ENCODE assay signal across 17 cellular contexts in genomic region chr10:28312572-28312971, GRCh38. TPM values are rescaled to one million over a fixed set of nuclear protein-coding genes. Genes with fewer than 3 reads are reported as not detected.
DNase-seq lines count a peak whose midpoint lies in the region; ATAC-seq and TF ChIP-seq lines count a peak whose summit lies in the region.
"Had no signal": no experiment of that assay in that cellular context is flagged by ENCODE, and none has a peak within 500 bp of the region (broad histone marks: within the 10 kb centered on the region; RNA-seq: fewer than 3 reads in every experiment).

No MANE protein-coding gene starts in this region.

- peak overlapping the region; percentile 27 for H3K27ac Mint-ChIP-seq in activated B cell treated with CpG ODN at 0.5 μM for 24 hours
- H3K27ac Mint-ChIP-seq: CD4-positive, alpha-beta T cell had no signal

- H3K4me3 Mint-ChIP-seq in activated B cell treated with CpG ODN at 0.5 μM for 24 hours: no peak overlapping the region
- H3K4me3 Mint-ChIP-seq: CD4-positive, alpha-beta T cell had no signal

- CTCF ChIA-PET in activated B cell treated with CpG ODN at 0.5 μM for 24 hours (lab: Charles Lee): interaction anchor here (1.4 to 1.9 kb wide), 2 partner anchors 9 to 69 kb away, joined by 4 to 7 read pairs; partner anchors contain the start of gene MPP7

- H3K27me3 ChIP-seq in osteoblast (ENCODE audit: insufficient read depth, low read length) (peaks cover 49% of the 10 kb centered on the region), H7 (ENCODE audit: control insufficient read depth, insufficient read depth, low read length) (no peaks in the 10 kb centered on the region; the same call in 1 of the 2 replicates)
- H3K27me3 ChIP-seq: SJCRH30 had no signal

- H3K4me1 Mint-ChIP-seq in activated B cell treated with CpG ODN at 0.5 μM for 24 hours: peaks cover 8% of the 10 kb centered on the region

- peaks cover 34% of the 10 kb centered on the region for H3K27me3 Mint-ChIP-seq in activated B cell treated with CpG ODN at 0.5 μM for 24 hours
- H3K27me3 Mint-ChIP-seq: CD4-positive, alpha-beta T cell had no signal

- H3K9me3 ChIP-seq in osteoblast (ENCODE audit: low read depth, low read length): no peaks in the 10 kb centered on the region
- H3K9me3 ChIP-seq: MG63, SJCRH30 had no signal

- peaks cover 8% of the 10 kb centered on the region for H3K4me1 ChIP-seq in osteoblast (ENCODE audit: insufficient read depth, low read length)
- H3K4me1 ChIP-seq: SJCRH30 had no signal

- no peak overlapping the region for H3K4me2 ChIP-seq in osteoblast (ENCODE audit: insufficient read depth, low read length)

- DNase-seq in COLO829 (ENCODE audit: low spot score) (peak; percentile 18), M059J (ENCODE audit: low read depth) (peak; percentile 18), activated B cell treated with CpG ODN at 0.5 μM for 24 hours (no peak), osteoblast (ENCODE audit: insufficient read length, low spot score, missing footprints) (peak; percentile 13), H7 (no peak), substantia nigra (lab: John Stamatoyannopoulos, UW) (no peak), 8988T (no peak)
- DNase-seq: Calu3; CD4-positive, alpha-beta T cell; KG1; MG63; NCI-H1092 treated with DMSO at 0.1 percent for 48 hours; NCI-H2029; NCI-H510A; NCI-H774; PC-3; SJCRH30 had no signal

- H3K36me3 ChIP-seq in osteoblast (ENCODE audit: insufficient read depth, low read length): no peaks in the 10 kb centered on the region
- no peaks in the 10 kb centered on the region for H3K36me3 ChIP-seq in H7 (replicated peaks; ENCODE audit: control insufficient read depth, insufficient read depth, low read length)
- H3K36me3 ChIP-seq: MG63, SJCRH30 had no signal

- H3K79me2 ChIP-seq in osteoblast (ENCODE audit: insufficient read depth, low read length): no peaks in the 10 kb centered on the region

- no peaks in the 10 kb centered on the region for H3K36me3 Mint-ChIP-seq in activated B cell treated with CpG ODN at 0.5 μM for 24 hours (ENCODE audit: low read depth)

- H3K4me3 ChIP-seq in osteoblast (ENCODE audit: insufficient read depth, low read length) (no peak overlapping the region), H7 (ENCODE audit: insufficient read depth, low read depth, low read length) (no peak overlapping the region)
- H3K4me3 ChIP-seq: MG63, SJCRH30 had no signal

- POLR2A ChIA-PET in activated B cell treated with CpG ODN at 0.5 μM for 24 hours (lab: Charles Lee): interaction anchor here (2.2 to 2.5 kb wide), 2 partner anchors 10 to 21 kb away, joined by 8 to 9 read pairs; partner anchors contain the start of gene MPP7

- intact Hi-C loops in activated B cell treated with CpG ODN at 0.5 μM for 24 hours (cut with micrococcal nuclease): no loop called here

- H3K27ac ChIP-seq in osteoblast (ENCODE audit: low read depth, low read length) (no peak overlapping the region), substantia nigra (ENCODE audit: low read depth, low read length, poor library complexity, severe bottlenecking) (no peak overlapping the region)
- H3K27ac ChIP-seq: SJCRH30 had no signal

- ATAC-seq in activated B cell treated with CpG ODN at 0.5 μM for 24 hours (ENCODE audit: low read depth): peak; percentile 70
- ATAC-seq: PC-3 had no signal

- H3K9me3 Mint-ChIP-seq in activated B cell treated with CpG ODN at 0.5 μM for 24 hours: peaks cover 7% of the 10 kb centered on the region
- H3K9me3 Mint-ChIP-seq: CD4-positive, alpha-beta T cell had no signal

- TF ChIP-seq CTCF in activated B cell treated with CpG ODN at 0.5 μM for 24 hours (IDR thresholded peaks at IDR 0.05) (no peak), osteoblast (IDR thresholded peaks at IDR 0.05; ENCODE audit: extremely low read depth, low read depth, low read length) (no peak)

- H4K20me1 ChIP-seq in osteoblast (ENCODE audit: insufficient read depth, low read length): no peaks in the 10 kb centered on the region

- H2AFZ ChIP-seq in osteoblast (ENCODE audit: low read length): no peak overlapping the region

RNA-seq across cellular contexts. Expression of gene MPP7, which starts 9.7 kb away (rescaled TPM):
- 0.94 and 1.7 TPM in 2 replicates for total RNA-seq in M059J (2014; rRNA removed; shearing (Covaris generic))
- total RNA-seq in activated B cell treated with CpG ODN at 0.5 μM for 24 hours (6.2 and 8.3 TPM in 2 replicates), osteoblast (1.5 and 2.2 TPM in 2 replicates)
- 2.1 and 3.9 TPM in 2 replicates for total RNA-seq in H7 (2014; rRNA removed; shearing (Covaris generic))

Comparison
In these comparisons a context has a peak if more than half of its experiments do, and no peak if none do; other contexts are left out.
1. DNase-seq: peak in COLO829 (single experiment), M059J (single experiment) and osteoblast (single experiment); none in activated B cell treated with CpG ODN at 0.5 μM for 24 hours (single experiment), H7 (single experiment), substantia nigra (0 of 49) and 8988T (single experiment).